ENCODE assay signal across 16 cellular contexts in genomic region chr22:42844756-42845155, GRCh38. TPM values are rescaled to one million over a fixed set of nuclear protein-coding genes. Genes with fewer than 3 reads are reported as not detected.
DNase-seq lines count a peak whose midpoint lies in the region; ATAC-seq, FAIRE-seq and TF ChIP-seq lines count a peak whose summit lies in the region.
"Had no signal": no experiment of that assay in that cellular context is flagged by ENCODE, and none has a peak within 500 bp of the region (broad histone marks: within the 10 kb centered on the region; RNA-seq: fewer than 3 reads in every experiment).

No MANE protein-coding gene starts in this region.

- H3K4me1 Mint-ChIP-seq in T-cell = peaks cover 26 to 27% (median 27%) of the 10 kb centered on the region in 3 donors

- peak; percentile 88 for DNase-seq in BJ (ENCODE audit: low read depth)
- peak; percentile 57 for DNase-seq in LHCN-M2 (ENCODE audit: low read depth)
- peak; percentile 37 for DNase-seq in bronchial epithelial cell (ENCODE audit: low read depth)
- peak; percentile 63 for DNase-seq in mesenchymal stem cell
- no peak for DNase-seq in stimulated activated CD4-positive, alpha-beta T cell treated with anti-CD3 and anti-CD28 coated beads, Interleukin-4, amount 100 ng/mL, for 4 hours
- DNase-seq in T-cell = no peak
- DNase-seq: activated CD8-positive, alpha-beta memory T cell treated with anti-CD3 and anti-CD28 coated beads, Interleukin-2, amount 50 U/mL, for 48 hours; amygdala; effector memory CD4-positive, alpha-beta T cell; KBM-7; NCI-H2029 treated with DMSO at 0.1 percent for 48 hours; NCI-H82; nucleus accumbens had no signal

- no peak overlapping the region for H4K91ac ChIP-seq in mesenchymal stem cell (ENCODE audit: low read length)

- H2BK15ac ChIP-seq in mesenchymal stem cell (ENCODE audit: low read depth, poor library complexity, severe bottlenecking) = no peak overlapping the region

- POLR2A ChIA-PET in BJ (lab: Charles Lee) (interaction anchor here (1.1 kb wide), 1 partner anchor 11 kb away, joined by 3 read pairs; no protein-coding TSS in a partner anchor), T-cell (lab: Charles Lee) (interaction anchor here (0.6 to 0.7 kb wide), 2 partner anchors 85 to 230 kb away, joined by 4 read pairs; partner anchors contain the start of gene POLDIP3 (in 1 of the 2))

- no peak overlapping the region for H2BK12ac ChIP-seq in mesenchymal stem cell (ENCODE audit: low read length in 2 of 2)

- no peak overlapping the region for H3K4me2 ChIP-seq in mesenchymal stem cell (ENCODE audit: low read length, poor library complexity, severe bottlenecking)

- H3K36me3 Mint-ChIP-seq in T-cell = peaks cover 48% of the 10 kb centered on the region

- no peak overlapping the region for H3K18ac ChIP-seq in mesenchymal stem cell (ENCODE audit: low read depth in 1 of 2, low read length in 2 of 2)

- H3K9me3 ChIP-seq in mesenchymal stem cell (ENCODE audit: control insufficient read depth, low read length) = no peaks in the 10 kb centered on the region

- H3K27me3 ChIP-seq in BJ (ENCODE audit: control insufficient read depth, insufficient read depth, low read length) = no peaks in the 10 kb centered on the region
- H3K27me3 ChIP-seq in bronchial epithelial cell (ENCODE audit: control insufficient read depth, insufficient read depth, low read length) = no peaks in the 10 kb centered on the region
- H3K27me3 ChIP-seq in mesenchymal stem cell (ENCODE audit: control insufficient read depth in 1 of 2, insufficient read depth in 1 of 2, low read length in 2 of 2) = no peaks in the 10 kb centered on the region

- no peak overlapping the region for H2BK5ac ChIP-seq in mesenchymal stem cell (ENCODE audit: low read depth, low read length, poor library complexity, severe bottlenecking)

- no peak for TF ChIP-seq CTCF in BJ (IDR thresholded peaks at IDR 0.05; ENCODE audit: insufficient read depth, low read depth, low read length)
- no peak for TF ChIP-seq CTCF in bronchial epithelial cell (IDR thresholded peaks at IDR 0.05; ENCODE audit: insufficient read depth, low read length, severe bottlenecking)

- no peak overlapping the region for H2BK120ac ChIP-seq in mesenchymal stem cell (ENCODE audit: low read depth, low read length)

- no peak overlapping the region for H3K14ac ChIP-seq in mesenchymal stem cell (ENCODE audit: low read length in 2 of 2)

- H3K4me1 ChIP-seq in mesenchymal stem cell (ENCODE audit: control insufficient read depth, insufficient read depth, low read depth, low read length) = peaks cover 30% of the 10 kb centered on the region

- H3K27ac Mint-ChIP-seq in T-cell = no peak overlapping the region

- WGBS in mesenchymal stem cell = 77% methylated on average over 3 of the region's 4 CpGs

- no peak overlapping the region for H3K23ac ChIP-seq in mesenchymal stem cell (ENCODE audit: low read length in 2 of 2)

- no peak overlapping the region for H2AFZ ChIP-seq in mesenchymal stem cell (ENCODE audit: low read depth, low read length)

- H3K4me3 ChIP-seq in BJ (ENCODE audit: low read depth, low read length) (no peak overlapping the region), bronchial epithelial cell (ENCODE audit: low read depth, low read length) (no peak overlapping the region), mesenchymal stem cell (ENCODE audit: insufficient read depth in 1 of 2, low read depth in 1 of 2, low read length in 2 of 2) (no peak overlapping the region)
- H3K4me3 ChIP-seq: SK-N-MC had no signal

- H3K4me3 Mint-ChIP-seq in T-cell = no peak overlapping the region

- H3K36me3 ChIP-seq in BJ (ENCODE audit: control insufficient read depth, insufficient read depth, low read length) (peaks cover 7% of the 10 kb centered on the region; the same call in 1 of the 2 replicates), bronchial epithelial cell (ENCODE audit: control insufficient read depth, insufficient read depth, low read length) (peaks cover 7% of the 10 kb centered on the region), mesenchymal stem cell (ENCODE audit: control insufficient read depth in 1 of 2, insufficient read depth in 2 of 2, low read depth in 1 of 2, low read length in 2 of 2) (peaks cover 22 to 65% of the 10 kb centered on the region in 2 experiments)

- no peaks in the 10 kb centered on the region for H3K9me3 Mint-ChIP-seq in T-cell

- no peaks in the 10 kb centered on the region for H3K27me3 Mint-ChIP-seq in T-cell

- no peak overlapping the region for H2AK5ac ChIP-seq in mesenchymal stem cell (ENCODE audit: low read length, severe bottlenecking)

- H3K9ac ChIP-seq in mesenchymal stem cell (ENCODE audit: low read length) = no peak overlapping the region

- peak; percentile 43 for FAIRE-seq in bronchial epithelial cell (lab: Jason Lieb, UNC)

- ATAC-seq in HG02642 (IDR thresholded peaks at IDR 0.05; ENCODE audit: poor library complexity, unreplicated experiment) (no peak), GM18867 (IDR thresholded peaks at IDR 0.05; ENCODE audit: unreplicated experiment) (no peak), T-cell (replicated peaks in 1 of 4) (no peak)

- CTCF ChIA-PET in BJ (lab: Yijun Ruan, JAX) (interaction anchor here (2.3 kb wide), 1 partner anchor 189 kb away, joined by 8 read pairs; no protein-coding TSS in a partner anchor), T-cell (lab: Charles Lee) (interaction anchor here in 1 of 2 donors (0.5 kb wide), 1 partner anchor 178 kb away, joined by 4 read pairs; no protein-coding TSS in a partner anchor)

- H3K79me1 ChIP-seq in mesenchymal stem cell (replicated peaks; ENCODE audit: low read length, poor library complexity, severe bottlenecking) = peaks cover 8% of the 10 kb centered on the region

- no peak overlapping the region for H4K8ac ChIP-seq in mesenchymal stem cell (ENCODE audit: low read length)

- H3K4ac ChIP-seq in mesenchymal stem cell (ENCODE audit: low read depth in 1 of 2, low read length in 2 of 2) = no peak overlapping the region

- H3K27ac ChIP-seq in mesenchymal stem cell (ENCODE audit: low read length, poor library complexity, severe bottlenecking) = peak overlapping the region; percentile 35
- H3K27ac ChIP-seq: SK-N-MC had no signal

RNA-seq across cellular contexts. Expression of gene ARFGAP3, which starts 12.3 kb away (rescaled TPM):
- 73.2 and 79.5 TPM in 2 replicates for polyA plus RNA-seq in BJ (2011; rRNA removed)
- 27.9 and 37.3 TPM in 2 replicates for polyA minus RNA-seq in BJ (2011; rRNA and poly(A)+ RNA removed)
- total RNA-seq in LHCN-M2 (2014; rRNA removed) = 76.7 and 87.1 TPM in 2 replicates
- polyA plus RNA-seq in LHCN-M2 (2012) = 41.8 TPM
- total RNA-seq in bronchial epithelial cell = 76.7 and 87.7 TPM in 2 replicates
- polyA plus RNA-seq in mesenchymal stem cell (2013, experiment 1 of 2) = 46.3 TPM
- polyA plus RNA-seq in mesenchymal stem cell (2013, experiment 2 of 2) = 48.0 TPM
- 10 to 100 TPM; 25.7 to 32.5 (median 30.2) TPM for total RNA-seq in T-cell

Comparison
In these comparisons a context has a peak if more than half of its experiments do, and no peak if none do; other contexts are left out.
1. DNase-seq: peak in BJ (single experiment), LHCN-M2 (single experiment), bronchial epithelial cell (single experiment) and mesenchymal stem cell (single experiment); none in stimulated activated CD4-positive, alpha-beta T cell treated with anti-CD3 and anti-CD28 coated beads, Interleukin-4, amount 100 ng/mL, for 4 hours (0 of 2) and T-cell (0 of 34).